Comparison of ENCODE assay signal across 25 cellular contexts in genomic region chr22:38469306-38469781, GRCh38. TPM values are rescaled to one million over a fixed set of nuclear protein-coding genes. Genes with fewer than 3 reads are reported as not detected.
DNase-seq lines count a peak whose midpoint lies in the region; ATAC-seq and TF ChIP-seq lines count a peak whose summit lies in the region.
"Had no signal": no experiment of that assay in that cellular context is flagged by ENCODE, and none has a peak within 500 bp of the region (broad histone marks: within the 10 kb centered on the region; RNA-seq: fewer than 3 reads in every experiment).

No MANE protein-coding gene starts in this region.

- no peak overlapping the region for H2BK120ac ChIP-seq in mesendoderm (ENCODE audit: low read depth, low read length)

- H3K79me1 ChIP-seq in mesendoderm (ENCODE audit: low read length): no peaks in the 10 kb centered on the region

- H3K4me2 ChIP-seq in HCT116 (ENCODE audit: low read length) (peak overlapping the region; percentile 100), mesendoderm (ENCODE audit: low read length) (no peak overlapping the region)

- H3K56ac ChIP-seq in mesendoderm (ENCODE audit: low read length): no peak overlapping the region

- TF ChIP-seq CTCF in AG04449 (IDR thresholded peaks at IDR 0.05; ENCODE audit: insufficient read depth, low read length, missing control alignments) (no peak), HCT116 (IDR thresholded peaks at IDR 0.05 in 2 of 3, conservative IDR thresholded peaks at IDR 0.05 in 1 of 3; ENCODE audit: borderline replicate concordance in 1 of 3, insufficient read depth in 1 of 3, low read depth in 2 of 3, low read length in 2 of 3) (no peak), endodermal cell (conservative IDR thresholded peaks at IDR 0.05) (no peak), nephron progenitor cell (IDR thresholded peaks at IDR 0.05) (no peak)

- CTCF ChIA-PET in AG04449 (lab: Yijun Ruan, JAX): interaction anchor here (0.9 to 1.1 kb wide), 3 partner anchors 25 to 355 kb away, joined by 3 to 4 read pairs (median 3); no protein-coding TSS in a partner anchor
- CTCF ChIA-PET in HCT116 (lab: Charles Lee): no interaction called here
- CTCF ChIA-PET in activated CD8-positive, alpha-beta T cell treated with anti-CD3 and anti-CD28 coated beads, Interleukin-2, amount 10 ng/mL, durations not matched to agents 7 days and 5 days (lab: Charles Lee): no interaction called here

- no peak for DNase-seq in AG04449 (ENCODE audit: low read depth, low spot score)
- no peak for DNase-seq in HCT116 (ENCODE audit: low read depth, low spot score)
- DNase-seq in endodermal cell: no peak
- DNase-seq in nephron progenitor cell: no peak
- DNase-seq in cortex of kidney (lab: John Stamatoyannopoulos, UW): no peak
- DNase-seq in NCI-H128 (lab: John Stamatoyannopoulos, UW; ENCODE audit: unreplicated experiment): no peak
- DNase-seq in mesendoderm: no peak
- DNase-seq in activated CD8-positive, alpha-beta T cell treated with anti-CD3 and anti-CD28 coated beads, Interleukin-2, amount 10 ng/mL, durations not matched to agents 7 days and 5 days: no peak
- DNase-seq: ACHN; cerebellar nuclear complex; GOT3; NCI-H2029; NCI-H526 treated with DMSO at 0.1 percent for 48 hours; PC-3; SJCRH30; stimulated activated CD4-positive, alpha-beta T cell treated with anti-CD3 and anti-CD28 coated beads, Interleukin-2, amount 100 ng/mL, for 24 hours; stimulated activated naive CD8-positive, alpha-beta T cell treated with anti-CD3 and anti-CD28 coated beads, Interleukin-15, amount 100 ng/mL, for 72 hours; T-helper 17 cell; WERI-Rb-1 had no signal

- H3K4me1 ChIP-seq in HCT116 (ENCODE audit: control insufficient read depth in 1 of 2, insufficient read depth in 2 of 2, low read length in 2 of 2): peaks cover 6 to 29% of the 10 kb centered on the region in 2 experiments
- H3K4me1 ChIP-seq in endodermal cell (ENCODE audit: control insufficient read depth, insufficient read depth, low read length): no peaks in the 10 kb centered on the region
- H3K4me1 ChIP-seq in mesendoderm (ENCODE audit: control insufficient read depth, low read depth, low read length): no peaks in the 10 kb centered on the region
- H3K4me1 ChIP-seq: SJCRH30 had no signal

- no peak overlapping the region for H2AK5ac ChIP-seq in mesendoderm (ENCODE audit: low read length)

- no peaks in the 10 kb centered on the region for H3K9me3 ChIP-seq in HCT116 (ENCODE audit: control insufficient read depth in 1 of 2, insufficient read depth in 1 of 2, low read depth in 1 of 2, low read length in 2 of 2)
- H3K9me3 ChIP-seq in endodermal cell (ENCODE audit: control insufficient read depth, low read length): no peaks in the 10 kb centered on the region
- H3K9me3 ChIP-seq: right atrium auricular region, SJCRH30, upper lobe of right lung had no signal

- RAD21 ChIA-PET in HCT116 (lab: Charles Lee; ENCODE audit: low non-redundant PET in 1 of 2, low total read pairs in 2 of 2, uncharacterized antibody in 2 of 2, unreplicated experiment in 2 of 2): no interaction called here

- H3K9me3 Mint-ChIP-seq in endodermal cell (no peaks in the 10 kb centered on the region), nephron progenitor cell (no peaks in the 10 kb centered on the region)
- no peaks in the 10 kb centered on the region for H3K9me3 Mint-ChIP-seq in activated CD8-positive, alpha-beta T cell treated with anti-CD3 and anti-CD28 coated beads, Interleukin-2, amount 10 ng/mL, durations not matched to agents 7 days and 5 days (ENCODE audit: insufficient read depth)
- H3K9me3 Mint-ChIP-seq: memory B cell; stimulated activated naive CD8-positive, alpha-beta T cell treated with anti-CD3 and anti-CD28 coated beads, Interleukin-15, amount 100 ng/mL, for 72 hours had no signal

- H3K4me3 ChIP-seq in AG04449 (ENCODE audit: low read depth, low read length): peak overlapping the region; percentile 94
- H3K4me3 ChIP-seq in HCT116 (replicated peaks in 1 of 2; ENCODE audit: low read depth in 1 of 2, low read length in 2 of 2): no peak overlapping the region; a peak in 1 of 4 replicates
- no peak overlapping the region for H3K4me3 ChIP-seq in endodermal cell (ENCODE audit: low read length)
- no peak overlapping the region for H3K4me3 ChIP-seq in mesendoderm (ENCODE audit: low read length)
- H3K4me3 ChIP-seq: SJCRH30, upper lobe of right lung had no signal

- no peak for ATAC-seq in HCT116
- no peak for ATAC-seq in activated CD8-positive, alpha-beta T cell treated with anti-CD3 and anti-CD28 coated beads, Interleukin-2, amount 10 ng/mL, durations not matched to agents 7 days and 5 days
- ATAC-seq: PC-3; stimulated activated naive CD8-positive, alpha-beta T cell treated with anti-CD3 and anti-CD28 coated beads, Interleukin-15, amount 100 ng/mL, for 72 hours; T-helper 17 cell; upper lobe of right lung had no signal

- H3K27ac Mint-ChIP-seq in endodermal cell (no peak overlapping the region), nephron progenitor cell (no peak overlapping the region)
- no peak overlapping the region for H3K27ac Mint-ChIP-seq in activated CD8-positive, alpha-beta T cell treated with anti-CD3 and anti-CD28 coated beads, Interleukin-2, amount 10 ng/mL, durations not matched to agents 7 days and 5 days
- H3K27ac Mint-ChIP-seq: memory B cell; stimulated activated naive CD8-positive, alpha-beta T cell treated with anti-CD3 and anti-CD28 coated beads, Interleukin-15, amount 100 ng/mL, for 72 hours; T-helper 17 cell had no signal

- POLR2A ChIA-PET in AG04449 (lab: Yijun Ruan, JAX) (interaction anchor here (0.7 to 1.8 kb wide), 2 partner anchors 9 to 12 kb away, joined by 3 to 6 read pairs; no protein-coding TSS in a partner anchor), HCT116 (lab: Charles Lee) (no interaction called here)
- POLR2A ChIA-PET in activated CD8-positive, alpha-beta T cell treated with anti-CD3 and anti-CD28 coated beads, Interleukin-2, amount 10 ng/mL, durations not matched to agents 7 days and 5 days (lab: Charles Lee): no interaction called here

- no peaks in the 10 kb centered on the region for H3K4me1 Mint-ChIP-seq in endodermal cell
- H3K4me1 Mint-ChIP-seq in nephron progenitor cell: peaks cover 23% of the 10 kb centered on the region
- H3K4me1 Mint-ChIP-seq in activated CD8-positive, alpha-beta T cell treated with anti-CD3 and anti-CD28 coated beads, Interleukin-2, amount 10 ng/mL, durations not matched to agents 7 days and 5 days (ENCODE audit: low read depth): peaks cover 12% of the 10 kb centered on the region

- H3K79me2 ChIP-seq in HCT116 (ENCODE audit: insufficient read depth, low read length): no peaks in the 10 kb centered on the region
- no peaks in the 10 kb centered on the region for H3K79me2 ChIP-seq in mesendoderm (ENCODE audit: control insufficient read depth, insufficient read depth, low read length)

- BruUV-seq in HCT116 (replicated peaks; lab: Mats Ljungman, UMichigan): no TSS peak

- H4K20me1 ChIP-seq in HCT116 (ENCODE audit: insufficient read depth): no peaks in the 10 kb centered on the region

- TF ChIP-seq POLR2A in HCT116 (IDR thresholded peaks at IDR 0.05; ENCODE audit: borderline replicate concordance, extremely low read depth, insufficient read depth, insufficient read length): no peak

- H3K23ac ChIP-seq in mesendoderm (ENCODE audit: low read length): no peak overlapping the region

- no peak overlapping the region for H3K18ac ChIP-seq in mesendoderm (ENCODE audit: low read length)

- no peak overlapping the region for H4K8ac ChIP-seq in mesendoderm (ENCODE audit: low read depth, low read length)

- H3K36me3 Mint-ChIP-seq in endodermal cell (ENCODE audit: low read depth) (no peaks in the 10 kb centered on the region), nephron progenitor cell (ENCODE audit: low read depth) (no peaks in the 10 kb centered on the region)
- no peaks in the 10 kb centered on the region for H3K36me3 Mint-ChIP-seq in activated CD8-positive, alpha-beta T cell treated with anti-CD3 and anti-CD28 coated beads, Interleukin-2, amount 10 ng/mL, durations not matched to agents 7 days and 5 days (ENCODE audit: low read depth)
- H3K36me3 Mint-ChIP-seq: memory B cell had no signal

- WGBS in endodermal cell (ENCODE audit: insufficient coverage in 1 of 2, insufficient read length in 1 of 2), 2 experiments: 90 to 96% methylated on average over 5 to 6 of the region's 6 CpGs
- WGBS in mesendoderm (ENCODE audit: extremely low coverage, insufficient coverage, low lambda C conversion rate): no CpG with 5 or more reads among the region's 6 CpGs

- H3K27ac ChIP-seq in HCT116 (ENCODE audit: low read depth, low read length) (no peak overlapping the region; the same call in 1 of the 2 replicates), endodermal cell (ENCODE audit: low read depth, low read length) (no peak overlapping the region), mesendoderm (ENCODE audit: low read depth, low read length) (no peak overlapping the region)
- H3K27ac ChIP-seq: SJCRH30, upper lobe of right lung, WERI-Rb-1 had no signal

- H2AFZ ChIP-seq in HCT116 (ENCODE audit: low read depth, low read length, poor library complexity, severe bottlenecking): no peak overlapping the region

- H3K27me3 Mint-ChIP-seq in endodermal cell (ENCODE audit: insufficient read depth): peaks cover 32% of the 10 kb centered on the region
- peaks cover 12% of the 10 kb centered on the region for H3K27me3 Mint-ChIP-seq in nephron progenitor cell (ENCODE audit: low read depth, poor library complexity)
- peaks cover 32% of the 10 kb centered on the region for H3K27me3 Mint-ChIP-seq in activated CD8-positive, alpha-beta T cell treated with anti-CD3 and anti-CD28 coated beads, Interleukin-2, amount 10 ng/mL, durations not matched to agents 7 days and 5 days (ENCODE audit: low read depth)

- peak overlapping the region; percentile 68 for H3K4me3 Mint-ChIP-seq in endodermal cell
- H3K4me3 Mint-ChIP-seq in nephron progenitor cell: peak overlapping the region; percentile 7
- H3K4me3 Mint-ChIP-seq in activated CD8-positive, alpha-beta T cell treated with anti-CD3 and anti-CD28 coated beads, Interleukin-2, amount 10 ng/mL, durations not matched to agents 7 days and 5 days: no peak overlapping the region
- H3K4me3 Mint-ChIP-seq: memory B cell; stimulated activated naive CD8-positive, alpha-beta T cell treated with anti-CD3 and anti-CD28 coated beads, Interleukin-15, amount 100 ng/mL, for 72 hours had no signal

- no peak overlapping the region for H4K5ac ChIP-seq in mesendoderm (ENCODE audit: low read length)

- H3K4ac ChIP-seq in mesendoderm (ENCODE audit: low read depth, low read length): no peak overlapping the region

- no peaks in the 10 kb centered on the region for H3K9me2 ChIP-seq in HCT116 (ENCODE audit: insufficient read depth)

- no peak overlapping the region for H2BK15ac ChIP-seq in mesendoderm (replicated peaks; ENCODE audit: low read depth)

- H3K27me3 ChIP-seq in HCT116 (ENCODE audit: insufficient read depth, low read length) (no peaks in the 10 kb centered on the region), endodermal cell (ENCODE audit: control insufficient read depth, insufficient read depth, low read length, poor library complexity, severe bottlenecking) (no peaks in the 10 kb centered on the region), mesendoderm (ENCODE audit: insufficient read depth, low read length, poor library complexity) (no peaks in the 10 kb centered on the region)
- H3K27me3 ChIP-seq: right atrium auricular region had no signal

- H3K36me3 ChIP-seq in HCT116 (ENCODE audit: control insufficient read depth in 1 of 2, insufficient read depth in 2 of 2, low read length in 2 of 2): no peaks in the 10 kb centered on the region
- no peaks in the 10 kb centered on the region for H3K36me3 ChIP-seq in endodermal cell (ENCODE audit: control insufficient read depth, insufficient read depth, low read length)
- no peaks in the 10 kb centered on the region for H3K36me3 ChIP-seq in mesendoderm (ENCODE audit: control insufficient read depth, insufficient read depth, low read length)
- H3K36me3 ChIP-seq: right atrium auricular region, SJCRH30, upper lobe of right lung, WERI-Rb-1 had no signal

- H3K9ac ChIP-seq in HCT116 (ENCODE audit: low read length) (no peak overlapping the region), endodermal cell (ENCODE audit: extremely low read depth, low read length, poor library complexity, severe bottlenecking) (no peak overlapping the region), mesendoderm (ENCODE audit: low read length) (no peak overlapping the region)

- no peak overlapping the region for H2BK5ac ChIP-seq in mesendoderm (ENCODE audit: low read length)

- intact Hi-C loops in HCT116 (cut with micrococcal nuclease): no loop called here

- no peak for TF ChIP-seq RAD21 in HCT116 (IDR thresholded peaks at IDR 0.05; ENCODE audit: low read depth)

RNA-seq across cellular contexts. Expression of gene KDELR3, which starts 1.4 kb away (rescaled TPM):
- total RNA-seq in HCT116 (2021; ENCODE audit: unreplicated experiment): 33.1 TPM
- 29.9 and 33.2 TPM in 2 replicates for polyA plus RNA-seq in HCT116 (2012)
- 10 to 100 TPM; 11.4 to 14.9 TPM for total RNA-seq in endodermal cell
- polyA plus RNA-seq in endodermal cell (2013, experiment 1 of 2): 14.6 TPM
- polyA plus RNA-seq in endodermal cell (2013, experiment 2 of 2): 14.8 TPM
- 5.6 TPM for polyA plus RNA-seq in mesendoderm (2013, experiment 1 of 2)
- polyA plus RNA-seq in mesendoderm (2013, experiment 2 of 2): 6.0 TPM
- 1 to 10 TPM in 1 of 2 experiments, under 1 TPM in 1; 0.99 to 1.0 TPM for total RNA-seq in activated CD8-positive, alpha-beta T cell treated with anti-CD3 and anti-CD28 coated beads, Interleukin-2, amount 10 ng/mL, durations not matched to agents 7 days and 5 days
- total RNA-seq: T-helper 17 cell had no signal

RNA-seq across cellular contexts. Expression of gene KCNJ4, which starts 14.3 kb away (rescaled TPM):
- total RNA-seq in HCT116 (2021; ENCODE audit: unreplicated experiment) (not detected), endodermal cell (1 to 10 TPM in 1 of 2 donors, under 1 TPM in 1; 0.37 to 1.4 TPM)
- polyA plus RNA-seq in HCT116 (2012): 0.02 and 0.05 TPM in 2 replicates
- 5.8 TPM for polyA plus RNA-seq in endodermal cell (2013, experiment 1 of 2)
- polyA plus RNA-seq in endodermal cell (2013, experiment 2 of 2): 6.0 TPM
- polyA plus RNA-seq in mesendoderm (2013, experiment 1 of 2): 0.14 TPM
- polyA plus RNA-seq in mesendoderm (2013, experiment 2 of 2): 0.14 TPM
- not detected for total RNA-seq in activated CD8-positive, alpha-beta T cell treated with anti-CD3 and anti-CD28 coated beads, Interleukin-2, amount 10 ng/mL, durations not matched to agents 7 days and 5 days
- total RNA-seq: kidney epithelial cell, MCF 10A, PC-3, T-helper 17 cell, upper lobe of right lung had no signal
- polyA plus RNA-seq: adipose tissue had no signal

RNA-seq across cellular contexts. Expression of gene DDX17, which starts 36.8 kb away (rescaled TPM):
- 234 TPM for total RNA-seq in HCT116 (2021; ENCODE audit: unreplicated experiment)
- 108 and 121 TPM in 2 replicates for polyA plus RNA-seq in HCT116 (2012)
- 100 to 1,000 TPM; 507 to 621 TPM for total RNA-seq in endodermal cell
- 386 TPM for polyA plus RNA-seq in endodermal cell (2013, experiment 1 of 2)
- polyA plus RNA-seq in endodermal cell (2013, experiment 2 of 2): 344 TPM
- 135 TPM for polyA plus RNA-seq in mesendoderm (2013, experiment 1 of 2)
- polyA plus RNA-seq in mesendoderm (2013, experiment 2 of 2): 135 TPM
- total RNA-seq in activated CD8-positive, alpha-beta T cell treated with anti-CD3 and anti-CD28 coated beads, Interleukin-2, amount 10 ng/mL, durations not matched to agents 7 days and 5 days: 100 to 1,000 TPM; 443 to 445 TPM

Comparison
In these comparisons a context has a peak if more than half of its experiments do, and no peak if none do; other contexts are left out.
1. RNA of gene KDELR3, which starts 1.4 kb away (total RNA-seq): 33.1 TPM in HCT116 (single experiment) and 11.4 to 14.9 TPM in endodermal cell; 0.99 to 1.0 TPM in activated CD8-positive, alpha-beta T cell treated with anti-CD3 and anti-CD28 coated beads, Interleukin-2, amount 10 ng/mL, durations not matched to agents 7 days and 5 days; every median in the first group is over 4 times any median in the second.